1 cellular context compared by ENCODE assay signal in genomic region chr5:127072861-127073846, GRCh38.
A peak's percentile ranks its signal among the peaks of the same experiment; 100 is the strongest.
TF ChIP-seq lines count a peak whose summit lies in the region.

TSS of gene C5orf63 (minus strand) at chr5:127073502. CDS start at chr5:127058995, 14,507 bp downstream.

TF ChIP-seq in HepG2, 621 proteins besides CTCF, POLR2A, EP300 and RAD21 (continued from another document and continues in another):
- TF ChIP-seq ARID4A (CRISPR knock-in tag; IDR thresholded peaks at IDR 0.05; ENCODE audit: borderline replicate concordance) (peak; percentile 84; the same call in 1 of the 2 replicates), SP140L (CRISPR knock-in tag; IDR thresholded peaks at IDR 0.05; ENCODE audit: borderline replicate concordance) (no peak), GATAD2A (CRISPR knock-in tag; IDR thresholded peaks at IDR 0.05) (peak; percentile 21; the same call in 1 of the 2 replicates), PLSCR1 (CRISPR knock-in tag; IDR thresholded peaks at IDR 0.05; ENCODE audit: borderline replicate concordance) (no peak; the same call in 1 of the 2 replicates), DDIT3 (CRISPR knock-in tag; IDR thresholded peaks at IDR 0.05) (no peak), ZNF569 (CRISPR knock-in tag; IDR thresholded peaks at IDR 0.05; ENCODE audit: borderline replicate concordance) (no peak), ZBTB7A (CRISPR knock-in tag; IDR thresholded peaks at IDR 0.05) (peak; percentile 72; the same call in 1 of the 2 replicates), CCAR2 (optimal IDR thresholded peaks at IDR 0.05; ENCODE audit: low read depth, low read length) (no peak), KLF13 (CRISPR knock-in tag; IDR thresholded peaks at IDR 0.05) (0 out of 2 replicates have a peak, but pooled peaks have one; percentile 65), ZNF670 (CRISPR knock-in tag; IDR thresholded peaks at IDR 0.05; ENCODE audit: borderline replicate concordance) (peak; percentile 72; the same call in 1 of the 2 replicates), ZNF275 (CRISPR knock-in tag; IDR thresholded peaks at IDR 0.05; ENCODE audit: borderline replicate concordance) (0 out of 2 replicates have a peak, but pooled peaks have one; percentile 47), HINFP (CRISPR knock-in tag; IDR thresholded peaks at IDR 0.05; ENCODE audit: low read depth) (peak; percentile 64; the same call in 1 of the 2 replicates), ZNF501 (CRISPR knock-in tag; IDR thresholded peaks at IDR 0.05) (peak; percentile 90), POLR2AphosphoS2 (IDR thresholded peaks at IDR 0.05; ENCODE audit: low read depth, low read length) (no peak), TEAD2 (CRISPR knock-in tag; IDR thresholded peaks at IDR 0.05) (no peak), ZNF451 (CRISPR knock-in tag; IDR thresholded peaks at IDR 0.05) (no peak), TOPORS (CRISPR knock-in tag; IDR thresholded peaks at IDR 0.05) (peak; percentile 88; the same call in 1 of the 2 replicates), ZNF746 (CRISPR knock-in tag; IDR thresholded peaks at IDR 0.05) (peak; percentile 58; the same call in 1 of the 2 replicates), MAF1 (CRISPR knock-in tag; IDR thresholded peaks at IDR 0.05; ENCODE audit: borderline replicate concordance) (0 out of 2 replicates have a peak, but pooled peaks have one; percentile 54), ZMYM3 (CRISPR knock-in tag; IDR thresholded peaks at IDR 0.05) (0 out of 2 replicates have a peak, but pooled peaks have one; percentile 12), KLF6 (CRISPR knock-in tag; IDR thresholded peaks at IDR 0.05) (no peak; the same call in 1 of the 2 replicates), SAFB2 (CRISPR knock-in tag; IDR thresholded peaks at IDR 0.05; ENCODE audit: borderline replicate concordance, low read depth) (0 out of 2 replicates have a peak, but pooled peaks have one; percentile 37), ZNF782 (CRISPR knock-in tag; IDR thresholded peaks at IDR 0.05; ENCODE audit: borderline replicate concordance) (peak; percentile 82; the same call in 1 of the 2 replicates), HBP1 (CRISPR knock-in tag; IDR thresholded peaks at IDR 0.05; ENCODE audit: low read depth) (no peak), NFIC (IDR thresholded peaks at IDR 0.05; ENCODE audit: low read length) (0 out of 2 replicates have a peak, but pooled peaks have one; percentile 15), ZNF770 (CRISPR knock-in tag; IDR thresholded peaks at IDR 0.05) (0 out of 2 replicates have a peak, but pooled peaks have one; percentile 21), TERF1 (CRISPR knock-in tag; IDR thresholded peaks at IDR 0.05) (no peak), NFYB (CRISPR knock-in tag; IDR thresholded peaks at IDR 0.05) (no peak; the same call in 1 of the 2 replicates), EED (CRISPR knock-in tag; IDR thresholded peaks at IDR 0.05) (peak; percentile 67; the same call in 1 of the 2 replicates), ZNF7 (CRISPR knock-in tag; IDR thresholded peaks at IDR 0.05) (no peak), JUNB (CRISPR knock-in tag; IDR thresholded peaks at IDR 0.05; ENCODE audit: borderline replicate concordance) (no peak), HNRNPH1 (optimal IDR thresholded peaks at IDR 0.05; ENCODE audit: low read depth, low read length) (no peak), ZNF572 (CRISPR knock-in tag; IDR thresholded peaks at IDR 0.05) (no peak), NKX3-1 (CRISPR knock-in tag; IDR thresholded peaks at IDR 0.05) (no peak), PAXIP1 (CRISPR knock-in tag; conservative IDR thresholded peaks at IDR 0.05) (peak; percentile 30; the same call in 1 of the 2 replicates), ZNF362 (CRISPR knock-in tag; IDR thresholded peaks at IDR 0.05; ENCODE audit: borderline replicate concordance) (peak; percentile 79; the same call in 1 of the 2 replicates), NCOA1 (CRISPR knock-in tag; IDR thresholded peaks at IDR 0.05) (peak; percentile 35; the same call in 1 of the 2 replicates), POGZ (CRISPR knock-in tag; IDR thresholded peaks at IDR 0.05) (peak; percentile 85), PITX1 (CRISPR knock-in tag; IDR thresholded peaks at IDR 0.05) (peak; percentile 41), NR2F6 (IDR thresholded peaks at IDR 0.05) (peak; percentile 47), NR2F6 (CRISPR knock-in tag; IDR thresholded peaks at IDR 0.05) (0 out of 2 replicates have a peak, but pooled peaks have one; percentile 26), ESRRA (CRISPR knock-in tag; IDR thresholded peaks at IDR 0.05; ENCODE audit: low read depth) (peak; percentile 58; the same call in 1 of the 2 replicates), REL (CRISPR knock-in tag; conservative IDR thresholded peaks at IDR 0.05) (peak; percentile 55; the same call in 1 of the 2 replicates), ZNF432 (CRISPR knock-in tag; IDR thresholded peaks at IDR 0.05; ENCODE audit: borderline replicate concordance) (no peak), SMARCE1 (IDR thresholded peaks at IDR 0.05; ENCODE audit: borderline replicate concordance) (no peak), YEATS4 (CRISPR knock-in tag; IDR thresholded peaks at IDR 0.05; ENCODE audit: borderline replicate concordance) (peak; percentile 78), RBM22 (optimal IDR thresholded peaks at IDR 0.05; ENCODE audit: low read length) (no peak), TBX2 (CRISPR knock-in tag; IDR thresholded peaks at IDR 0.05; ENCODE audit: borderline replicate concordance) (peak; percentile 81)
